20 cellular contexts compared by ENCODE assay signal in the genomic region with DNA sequence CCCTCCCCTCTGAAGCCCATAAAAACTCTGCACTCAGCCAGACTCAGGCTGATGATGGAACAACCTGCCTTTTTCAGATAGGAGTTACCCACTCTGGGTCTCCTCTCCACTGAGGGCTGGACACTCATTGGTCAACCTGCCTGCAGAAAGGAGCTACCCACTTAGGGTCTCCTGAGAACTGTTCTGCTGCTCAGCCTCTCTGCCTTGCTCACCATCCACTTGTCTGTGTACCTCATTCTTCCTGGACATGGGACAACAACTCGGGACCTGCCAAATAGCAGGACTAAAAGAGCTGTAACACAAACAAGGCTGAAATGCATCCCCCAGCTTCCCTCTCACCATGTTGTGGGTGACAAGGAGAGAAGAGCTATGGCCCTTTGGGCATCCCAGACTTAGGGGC.
"Had no signal": no experiment of that assay in that cellular context is flagged by ENCODE, and none has a peak within 500 bp of the region (broad histone marks: within the 10 kb centered on the region; RNA-seq: fewer than 3 reads in every experiment).

No MANE protein-coding gene starts in this region.

- H3K4me1 ChIP-seq: breast epithelium, esophagus muscularis mucosa, foreskin keratinocyte, lower lobe of right lung, tibial nerve had no signal

- H3K9me3 ChIP-seq: neutrophil, right lobe of liver had no signal

- DNase-seq: activated CD4-positive, alpha-beta memory T cell treated with anti-CD3 and anti-CD28 coated beads, Interleukin-2, amount 10 ng/mL, durations not matched to agents 7 days and 5 days; activated CD4-positive, alpha-beta T cell treated with anti-CD3 and anti-CD28 coated beads, Interleukin-2, amount 10 ng/mL, durations not matched to agents 7 days and 5 days; activated CD8-positive, alpha-beta memory T cell treated with anti-CD3 and anti-CD28 coated beads, Interleukin-2, amount 10 ng/mL, durations not matched to agents 7 days and 5 days; activated naive CD8-positive, alpha-beta T cell treated with anti-CD3 and anti-CD28 coated beads, Interleukin-2, amount 50 U/mL, for 24 hours; activated T-cell treated with anti-CD3 and anti-CD28 coated beads, Interleukin-2, amount 50 U/mL, for 48 hours; endodermal cell; foreskin keratinocyte; heart right ventricle; kidney glomerular epithelial cell; lower lobe of right lung; right lobe of liver; stimulated activated CD4-positive, alpha-beta T cell treated with anti-CD3 and anti-CD28 coated beads, Interleukin-2, amount 100 ng/mL, for 48 hours; stimulated activated naive CD4-positive, alpha-beta T cell treated with Interleukin-2 at 50 U/mL for 16 hours had no signal

- H3K27me3 ChIP-seq: breast epithelium, esophagus muscularis mucosa, foreskin keratinocyte, heart right ventricle, neutrophil, right lobe of liver, tibial nerve had no signal

- H3K27ac ChIP-seq: breast epithelium, esophagus muscularis mucosa, foreskin keratinocyte, heart right ventricle, lower lobe of right lung, neutrophil, right lobe of liver, tibial nerve, VCaP had no signal

- H3K4me3 ChIP-seq: breast epithelium, esophagus muscularis mucosa, heart right ventricle, lower lobe of right lung, right lobe of liver, tibial nerve had no signal

- H3K36me3 ChIP-seq: breast epithelium, esophagus muscularis mucosa, heart right ventricle, lower lobe of right lung, neutrophil, right lobe of liver had no signal

- ATAC-seq: activated CD4-positive, CD25-positive, alpha-beta regulatory T cell treated with anti-CD3 and anti-CD28 coated beads, Interleukin-2, amount 50 U/mL, for 24 hours; activated CD8-positive, alpha-beta memory T cell treated with anti-CD3 and anti-CD28 coated beads, Interleukin-2, amount 10 ng/mL, durations not matched to agents 7 days and 5 days; activated naive CD8-positive, alpha-beta T cell treated with anti-CD3 and anti-CD28 coated beads, Interleukin-2, amount 50 U/mL, for 24 hours; foreskin keratinocyte; heart right ventricle; left lobe of liver had no signal
